Comparison of ENCODE assay signal across 8 cellular contexts in genomic region chr6:44338228-44339122, GRCh38. TPM values are rescaled to one million over a fixed set of nuclear protein-coding genes. Genes with fewer than 3 reads are reported as not detected.
DNase-seq lines count a peak whose midpoint lies in the region; ATAC-seq and TF ChIP-seq lines count a peak whose summit lies in the region.

No MANE protein-coding gene starts in this region.

- no peak for TF ChIP-seq POLR2A in lower leg skin (IDR thresholded peaks at IDR 0.05)

- DNase-seq in GM03348 (ENCODE audit: low spot score) (peak; percentile 81), NCI-H524 treated with DMSO at 0.1 percent for 48 hours (lab: John Stamatoyannopoulos, UW) (peak; percentile 18), lower leg skin (ENCODE audit: low spot score in 2 of 2) (peak; percentile 61 to 89)
- DNase-seq in activated CD4-positive, alpha-beta T cell treated with anti-CD3 and anti-CD28 coated beads for 48 hours, result peak; percentile 77
- DNase-seq in stimulated activated CD4-positive, alpha-beta T cell treated with anti-CD3 and anti-CD28 coated beads, TNF-alpha, amount 100 ng/mL, for 48 hours (ENCODE audit: low read depth in 3 of 3), result peak; percentile 42 to 58 (median 46)

- intact Hi-C loops in lower leg skin (cut with DNase I; ENCODE audit: low total_unique reads), result loop anchor here (5.0 to 10.0 kb wide), 2 partner anchors 66 to 244 kb away; partner anchors contain the start of gene TMEM151B

- H3K27ac ChIP-seq in cingulate gyrus (ENCODE audit: low read depth, low read length), result peak overlapping the region; percentile 47

- WGBS in lower leg skin, 2 donors, result 3 to 4% methylated on average over 11 of the region's 11 CpGs

- ATAC-seq in HG03342 (IDR thresholded peaks at IDR 0.05; ENCODE audit: unreplicated experiment), result peak; percentile 66
- ATAC-seq in HG02884 (IDR thresholded peaks at IDR 0.05; ENCODE audit: unreplicated experiment), result no peak

- no peak overlapping the region for H3K4me3 ChIP-seq in lower leg skin (ENCODE audit: low read depth, poor library complexity, severe bottlenecking)

- TF ChIP-seq CTCF in lower leg skin (IDR thresholded peaks at IDR 0.05), result peak in 1 of 3 donors; percentile 38

RNA-seq across cellular contexts. Expression of gene SPATS1, which starts 4.0 kb away (rescaled TPM):
- total RNA-seq in lower leg skin, result under 1 TPM in 1 of 4 donors, not detected in 3; 0.23 TPM

RNA-seq across cellular contexts. Expression of gene AARS2, which starts 25.3 kb away (rescaled TPM):
- total RNA-seq in lower leg skin, result 10 to 100 TPM in 3 of 4 donors, 1 to 10 TPM in 1; 5.9 to 15.7 (median 12.8) TPM

RNA-seq across cellular contexts. Expression of gene CDC5L, which starts 49.0 kb away (rescaled TPM):
- 10 to 100 TPM; 12.3 to 19.2 (median 13.9) TPM for total RNA-seq in lower leg skin

Comparison
In these comparisons a context has a peak if more than half of its experiments do, and no peak if none do; other contexts are left out.
1. DNase-seq: peak in every context shown above with its lines; median percentile 81 in GM03348; 77 in activated CD4-positive, alpha-beta T cell treated with anti-CD3 and anti-CD28 coated beads for 48 hours; 75 in lower leg skin; 46 in stimulated activated CD4-positive, alpha-beta T cell treated with anti-CD3 and anti-CD28 coated beads, TNF-alpha, amount 100 ng/mL, for 48 hours; 18 in NCI-H524 treated with DMSO at 0.1 percent for 48 hours.